ENCODE assay signal across 2 cellular contexts in the genomic region with DNA sequence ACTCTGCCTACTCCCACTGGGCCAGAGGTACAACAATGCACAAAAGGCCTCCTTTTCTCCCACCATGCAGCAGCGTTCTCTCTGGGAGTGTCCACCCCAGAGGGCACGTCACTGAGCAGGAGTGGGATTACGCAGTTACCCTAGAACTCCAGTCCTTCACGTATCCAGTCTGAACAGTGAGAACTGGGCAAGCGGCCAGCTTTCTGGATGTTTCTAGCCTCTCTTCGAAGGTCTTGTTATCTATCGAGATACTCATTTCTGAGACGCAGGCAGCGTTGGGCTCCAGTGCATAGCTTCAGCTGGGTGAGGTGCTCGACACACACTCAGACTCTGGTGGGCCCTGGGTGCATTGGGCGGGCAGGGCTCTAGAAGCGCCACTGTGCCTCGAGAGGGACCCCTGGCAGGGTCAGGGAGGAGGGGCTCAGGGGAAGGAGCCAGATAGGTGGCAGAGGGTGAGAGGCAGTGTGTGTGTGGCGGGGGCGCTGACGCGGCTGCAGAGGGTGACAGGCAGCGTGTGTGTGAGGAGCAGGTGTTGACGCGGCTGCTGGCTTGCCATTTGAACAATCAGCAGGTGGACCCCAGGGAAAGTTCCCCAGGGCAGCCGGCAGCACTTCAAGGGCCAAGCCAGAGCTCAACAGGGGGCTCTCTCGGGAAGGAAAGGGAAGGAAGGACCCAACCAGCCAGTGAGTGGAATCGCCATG.
TF ChIP-seq lines count a peak whose summit lies in the region.

No MANE protein-coding gene starts in this region.

TF ChIP-seq in IMR-90, 13 proteins besides CTCF, POLR2A, EP300 and RAD21:
- no peak for TF ChIP-seq CHD1 (IDR thresholded peaks at IDR 0.05; ENCODE audit: low read depth, low read length)
- no peak for TF ChIP-seq RFX5 (IDR thresholded peaks at IDR 0.05; ENCODE audit: low read depth, low read length)
- TF ChIP-seq NFE2L2 (IDR thresholded peaks at IDR 0.05; ENCODE audit: low read depth, low read length), result no peak
- TF ChIP-seq MAFK (IDR thresholded peaks at IDR 0.05; ENCODE audit: low read depth, low read length), result no peak
- no peak for TF ChIP-seq MXI1 (IDR thresholded peaks at IDR 0.05; ENCODE audit: borderline replicate concordance, low read depth, low read length)
- no peak for TF ChIP-seq RCOR1 (IDR thresholded peaks at IDR 0.05; ENCODE audit: insufficient replicate concordance, low read length)
- TF ChIP-seq, protein P1, sequence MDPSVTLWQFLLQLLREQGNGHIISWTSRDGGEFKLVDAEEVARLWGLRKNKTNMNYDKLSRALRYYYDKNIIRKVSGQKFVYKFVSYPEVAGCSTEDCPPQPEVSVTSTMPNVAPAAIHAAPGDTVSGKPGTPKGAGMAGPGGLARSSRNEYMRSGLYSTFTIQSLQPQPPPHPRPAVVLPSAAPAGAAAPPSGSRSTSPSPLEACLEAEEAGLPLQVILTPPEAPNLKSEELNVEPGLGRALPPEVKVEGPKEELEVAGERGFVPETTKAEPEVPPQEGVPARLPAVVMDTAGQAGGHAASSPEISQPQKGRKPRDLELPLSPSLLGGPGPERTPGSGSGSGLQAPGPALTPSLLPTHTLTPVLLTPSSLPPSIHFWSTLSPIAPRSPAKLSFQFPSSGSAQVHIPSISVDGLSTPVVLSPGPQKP (IDR thresholded peaks at IDR 0.05; ENCODE audit: borderline replicate concordance, low read depth, low read length), result no peak
- TF ChIP-seq, protein P2, sequence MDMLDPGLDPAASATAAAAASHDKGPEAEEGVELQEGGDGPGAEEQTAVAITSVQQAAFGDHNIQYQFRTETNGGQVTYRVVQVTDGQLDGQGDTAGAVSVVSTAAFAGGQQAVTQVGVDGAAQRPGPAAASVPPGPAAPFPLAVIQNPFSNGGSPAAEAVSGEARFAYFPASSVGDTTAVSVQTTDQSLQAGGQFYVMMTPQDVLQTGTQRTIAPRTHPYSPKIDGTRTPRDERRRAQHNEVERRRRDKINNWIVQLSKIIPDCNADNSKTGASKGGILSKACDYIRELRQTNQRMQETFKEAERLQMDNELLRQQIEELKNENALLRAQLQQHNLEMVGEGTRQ (IDR thresholded peaks at IDR 0.05; ENCODE audit: low read depth, low read length), result no peak
- no peak for TF ChIP-seq MAZ (IDR thresholded peaks at IDR 0.05; ENCODE audit: borderline replicate concordance, low read depth, low read length)
- no peak for TF ChIP-seq FOS (IDR thresholded peaks at IDR 0.05; ENCODE audit: low read depth, low read length)
- TF ChIP-seq BHLHE40 (IDR thresholded peaks at IDR 0.05; ENCODE audit: low read depth, low read length), result no peak
- no peak for TF ChIP-seq CEBPB (IDR thresholded peaks at IDR 0.05; ENCODE audit: low read depth, low read length)
- TF ChIP-seq SMC3 (IDR thresholded peaks at IDR 0.05; ENCODE audit: low read depth, low read length), result no peak

TF ChIP-seq in K562, 482 proteins besides CTCF, POLR2A, EP300 and RAD21:
- TF ChIP-seq BCL6 (CRISPR knock-in tag; IDR thresholded peaks at IDR 0.05), result no peak
- peak; percentile 40 for TF ChIP-seq ZFP36 (IDR thresholded peaks at IDR 0.05; ENCODE audit: low read depth, low read length, partially characterized antibody)
- no peak for TF ChIP-seq ZNF778 (CRISPR knock-in tag; IDR thresholded peaks at IDR 0.05)
- no peak for TF ChIP-seq NCOR1 (IDR thresholded peaks at IDR 0.05)
- TF ChIP-seq ZFX (CRISPR knock-in tag; IDR thresholded peaks at IDR 0.05), result no peak
- peak; percentile 57 for TF ChIP-seq NFIC (IDR thresholded peaks at IDR 0.05)
